Comparison of ENCODE assay signal across 35 cellular contexts in genomic region chr2:25989154-25989553, GRCh38.
"Had no signal": no experiment of that assay in that cellular context is flagged by ENCODE, and none has a peak within 500 bp of the region (broad histone marks: within the 10 kb centered on the region; RNA-seq: fewer than 3 reads in every experiment).

No MANE protein-coding gene starts in this region.

- ATAC-seq: activated CD8-positive, alpha-beta T cell treated with anti-CD3 and anti-CD28 coated beads, Interleukin-2, amount 10 ng/mL, durations not matched to agents 7 days and 5 days; body of pancreas; PC-3; Right ventricle myocardium inferior; SK-N-SH treated with all-trans-retinoic acid at 6 μM for 48 hours; T-cell had no signal

- H3K9me3 Mint-ChIP-seq: activated B cell treated with CpG ODN at 0.5 μM for 24 hours; activated naive CD8-positive, alpha-beta T cell treated with anti-CD3 and anti-CD28 coated beads for 36 hours; T-cell had no signal

- H3K4me3 Mint-ChIP-seq: activated B cell treated with CpG ODN at 0.5 μM for 24 hours; activated CD8-positive, alpha-beta T cell treated with anti-CD3 and anti-CD28 coated beads, Interleukin-2, amount 10 ng/mL, durations not matched to agents 7 days and 5 days; activated naive CD8-positive, alpha-beta T cell treated with anti-CD3 and anti-CD28 coated beads for 36 hours; T-cell had no signal

- H3K4me1 ChIP-seq: breast epithelium, Peyer's patch had no signal

- H3K9me3 ChIP-seq: adrenal gland, body of pancreas, breast epithelium, MG63, Peyer's patch had no signal

- H3K36me3 Mint-ChIP-seq: activated naive CD8-positive, alpha-beta T cell treated with anti-CD3 and anti-CD28 coated beads for 36 hours; T-cell had no signal

- DNase-seq: activated B cell treated with CpG ODN at 0.5 μM for 24 hours; activated CD4-positive, alpha-beta T cell treated with anti-CD3 and anti-CD28 coated beads for 48 hours; activated CD4-positive, CD25-positive, alpha-beta regulatory T cell treated with anti-CD3 and anti-CD28 coated beads, Interleukin-2, amount 50 U/mL, for 72 hours; activated CD8-positive, alpha-beta memory T cell treated with anti-CD3 and anti-CD28 coated beads, Interleukin-2, amount 50 U/mL, for 4 hours; activated CD8-positive, alpha-beta T cell treated with anti-CD3 and anti-CD28 coated beads, Interleukin-2, amount 10 ng/mL, durations not matched to agents 7 days and 5 days; activated effector memory CD4-positive, alpha-beta T cell treated with Interleukin-2 at 50 U/mL for 16 hours; activated naive CD4-positive, alpha-beta T cell; activated naive CD4-positive, alpha-beta T cell treated with anti-CD3 and anti-CD28 coated beads, Interleukin-2, amount 50 U/mL, for 16 hours; activated naive CD8-positive, alpha-beta T cell treated with anti-CD3 and anti-CD28 coated beads for 36 hours; activated T-cell treated with anti-CD3 and anti-CD28 coated beads, Interleukin-2, amount 50 U/mL, for 48 hours; adrenal gland; body of pancreas; Karpas-422; KBM-7; MG63; NCI-H1048; NCI-H1105 treated with DMSO at 0.1 percent for 48 hours; NCI-H1436 treated with DMSO at 0.1 percent for 48 hours; NCI-H1694 treated with DMSO at 0.1 percent for 48 hours; NCI-H2029; NCI-H510A; NCI-H526; NCI-H748 treated with DMSO at 0.1 percent for 48 hours; NK-92 treated with Interleukin-12 subunit alpha and Interleukin-12 subunit beta, amount 100 ng/mL, for 24 hours; PC-3; Peyer's patch; SIG-M5; T-cell; T-helper 2 cell; T-helper 9 cell had no signal

- H3K27ac Mint-ChIP-seq: activated B cell treated with CpG ODN at 0.5 μM for 24 hours; activated CD8-positive, alpha-beta T cell treated with anti-CD3 and anti-CD28 coated beads, Interleukin-2, amount 10 ng/mL, durations not matched to agents 7 days and 5 days; activated naive CD8-positive, alpha-beta T cell treated with anti-CD3 and anti-CD28 coated beads for 36 hours had no signal

- H3K27me3 Mint-ChIP-seq: activated B cell treated with CpG ODN at 0.5 μM for 24 hours; activated naive CD8-positive, alpha-beta T cell treated with anti-CD3 and anti-CD28 coated beads for 36 hours; T-cell had no signal

- H3K36me3 ChIP-seq: adrenal gland, breast epithelium, MG63, Peyer's patch had no signal

- H3K27ac ChIP-seq: adrenal gland, body of pancreas, breast epithelium, Peyer's patch, RWPE1, VCaP had no signal

- H3K27me3 ChIP-seq: adrenal gland, body of pancreas, breast epithelium, MG63, Peyer's patch had no signal

- H3K4me3 ChIP-seq: adrenal gland, body of pancreas, breast epithelium, MG63, Peyer's patch had no signal
